In the genomic region with DNA sequence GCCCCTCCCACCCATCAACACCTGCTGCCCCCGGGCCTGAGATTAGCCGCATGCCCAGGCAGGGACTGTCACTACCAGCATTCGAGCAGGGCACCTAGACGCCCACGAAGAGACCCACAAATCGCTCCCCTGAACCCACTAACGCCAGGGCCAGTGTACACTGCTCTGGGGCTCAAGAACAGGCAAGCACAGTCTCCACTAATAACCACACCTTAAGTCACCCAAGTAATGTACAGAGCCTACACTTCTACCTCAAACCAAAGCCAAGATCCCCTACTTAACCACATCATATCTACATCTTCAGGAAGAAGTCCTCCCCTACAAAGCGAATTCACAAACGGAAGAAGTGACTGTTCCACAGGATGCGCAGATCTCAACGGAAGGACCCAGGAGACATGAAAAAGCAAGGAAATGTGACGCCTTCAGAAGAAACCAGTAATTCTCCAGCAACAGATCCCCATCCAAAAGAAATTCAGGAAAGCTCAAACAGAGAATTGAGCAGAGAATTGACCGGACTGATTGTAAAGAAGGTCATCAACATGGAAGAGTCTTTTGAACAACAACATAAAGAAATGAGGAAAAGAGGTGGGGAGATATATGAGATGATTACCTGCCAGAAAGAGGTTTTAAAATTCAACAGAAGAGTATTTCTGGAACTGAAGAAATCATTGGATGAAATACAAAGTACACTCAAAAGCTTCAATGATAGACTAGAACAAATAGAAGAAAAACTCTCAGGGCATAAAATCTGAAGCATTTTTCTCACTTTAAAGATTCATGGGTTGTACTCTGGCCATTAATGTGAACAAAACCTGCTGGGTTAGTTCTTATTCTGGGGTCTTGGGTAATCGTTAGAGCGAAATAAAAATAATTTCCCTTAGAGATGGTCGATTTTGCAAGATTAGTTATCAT, we compare ENCODE assay signal across 21 cellular contexts. TPM values are rescaled to one million over a fixed set of nuclear protein-coding genes. Genes with fewer than 3 reads are reported as not detected.
DNase-seq lines count a peak whose midpoint lies in the region; TF ChIP-seq lines count a peak whose summit lies in the region.
"Had no signal": no experiment of that assay in that cellular context is flagged by ENCODE, and none has a peak within 500 bp of the region (broad histone marks: within the 10 kb centered on the region; RNA-seq: fewer than 3 reads in every experiment).

No MANE protein-coding gene starts in this region.

- no peak overlapping the region for H3K27ac Mint-ChIP-seq in endodermal cell
- H3K27ac Mint-ChIP-seq: memory B cell had no signal

- no peaks in the 10 kb centered on the region for H3K9me3 Mint-ChIP-seq in endodermal cell

- H3K4me3 Mint-ChIP-seq in endodermal cell: peak overlapping the region; percentile 67
- H3K4me3 Mint-ChIP-seq: activated T-cell treated with anti-CD3 and anti-CD28 coated beads, Interleukin-2, amount 50 U/mL, for 4 hours; memory B cell had no signal

- H2BK15ac ChIP-seq in mesendoderm (replicated peaks; ENCODE audit: low read depth): no peak overlapping the region

- peaks cover 8% of the 10 kb centered on the region for H3K36me3 Mint-ChIP-seq in endodermal cell (ENCODE audit: low read depth)

- no peaks in the 10 kb centered on the region for H3K27me3 ChIP-seq in BLaER1
- H3K27me3 ChIP-seq in HUES6 (ENCODE audit: control insufficient read depth, insufficient read depth, low read length): peaks cover 16% of the 10 kb centered on the region; the same call in 1 of the 2 replicates
- H3K27me3 ChIP-seq in endodermal cell (ENCODE audit: control insufficient read depth, insufficient read depth, low read length, poor library complexity, severe bottlenecking): peaks cover 51% of the 10 kb centered on the region
- H3K27me3 ChIP-seq in mesendoderm (ENCODE audit: insufficient read depth, low read length, poor library complexity): no peaks in the 10 kb centered on the region

- no peak for TF ChIP-seq CTCF in endodermal cell (conservative IDR thresholded peaks at IDR 0.05)

- no peaks in the 10 kb centered on the region for H3K4me1 Mint-ChIP-seq in endodermal cell
- H3K4me1 Mint-ChIP-seq: memory B cell had no signal

- H3K18ac ChIP-seq in mesendoderm (ENCODE audit: low read length): no peak overlapping the region

- no peak overlapping the region for H3K4ac ChIP-seq in mesendoderm (ENCODE audit: low read depth, low read length)

- peaks cover 44% of the 10 kb centered on the region for H3K9me3 ChIP-seq in BLaER1
- H3K9me3 ChIP-seq in HUES6 (ENCODE audit: control insufficient read depth, insufficient read depth, low read depth, low read length): no peaks in the 10 kb centered on the region
- peaks cover 10% of the 10 kb centered on the region for H3K9me3 ChIP-seq in endodermal cell (ENCODE audit: control insufficient read depth, low read length)

- H3K27ac ChIP-seq in BLaER1 (peak overlapping the region; percentile 81), HUES6 (ENCODE audit: low read depth, low read length) (peak overlapping the region; percentile 97), endodermal cell (ENCODE audit: low read depth, low read length) (no peak overlapping the region), mesendoderm (ENCODE audit: low read depth, low read length) (no peak overlapping the region)
- H3K27ac ChIP-seq: A549, KMS-11, PC-9 had no signal

- peaks cover 4% of the 10 kb centered on the region for H3K79me2 ChIP-seq in mesendoderm (ENCODE audit: control insufficient read depth, insufficient read depth, low read length)

- H3K4me1 ChIP-seq in BLaER1 (peaks cover 32% of the 10 kb centered on the region), HUES6 (ENCODE audit: control insufficient read depth, insufficient read depth, low read length) (peaks cover 16% of the 10 kb centered on the region; the same call in 1 of the 2 replicates), endodermal cell (ENCODE audit: control insufficient read depth, insufficient read depth, low read length) (no peaks in the 10 kb centered on the region), mesendoderm (ENCODE audit: control insufficient read depth, low read depth, low read length) (no peaks in the 10 kb centered on the region)
- H3K4me1 ChIP-seq: A549 had no signal

- no peak overlapping the region for H4K5ac ChIP-seq in mesendoderm (ENCODE audit: low read length)

- H2AK5ac ChIP-seq in mesendoderm (ENCODE audit: low read length): no peak overlapping the region

- no peak overlapping the region for H3K23ac ChIP-seq in mesendoderm (ENCODE audit: low read length)

- no peaks in the 10 kb centered on the region for H4K20me1 ChIP-seq in BLaER1

- peaks cover 5% of the 10 kb centered on the region; the same call in 1 of the 2 replicates for H3K36me3 ChIP-seq in BLaER1
- H3K36me3 ChIP-seq in HUES6 (ENCODE audit: control insufficient read depth, insufficient read depth, low read length): peaks cover 36% of the 10 kb centered on the region
- H3K36me3 ChIP-seq in endodermal cell (ENCODE audit: control insufficient read depth, insufficient read depth, low read length): no peaks in the 10 kb centered on the region
- no peaks in the 10 kb centered on the region for H3K36me3 ChIP-seq in mesendoderm (ENCODE audit: control insufficient read depth, insufficient read depth, low read length)

- no peaks in the 10 kb centered on the region for H3K79me1 ChIP-seq in mesendoderm (ENCODE audit: low read length)

- peak overlapping the region; percentile 84 for H3K56ac ChIP-seq in mesendoderm (ENCODE audit: low read length)

- 55 to 78% methylated on average over 8 to 16 of the region's 16 CpGs for WGBS in endodermal cell (ENCODE audit: insufficient coverage in 1 of 2, insufficient read length in 1 of 2), 2 experiments
- no CpG with 5 or more reads among the region's 16 CpGs for WGBS in mesendoderm (ENCODE audit: extremely low coverage, insufficient coverage, low lambda C conversion rate)

- no peak overlapping the region for H2BK5ac ChIP-seq in mesendoderm (ENCODE audit: low read length)

- no peak overlapping the region for H2BK120ac ChIP-seq in mesendoderm (ENCODE audit: low read depth, low read length)

- H3K27me3 Mint-ChIP-seq in endodermal cell (ENCODE audit: insufficient read depth): peaks cover 30% of the 10 kb centered on the region

- H4K8ac ChIP-seq in mesendoderm (ENCODE audit: low read depth, low read length): no peak overlapping the region

- peak overlapping the region; percentile 93 for H3K4me2 ChIP-seq in BLaER1
- H3K4me2 ChIP-seq in mesendoderm (ENCODE audit: low read length): peak overlapping the region; percentile 68
- H3K4me2 ChIP-seq: A549, KMS-11, PC-9 had no signal

- H3K4me3 ChIP-seq in BLaER1 (peak overlapping the region; percentile 63), HUES6 (ENCODE audit: low read depth, low read length) (peak overlapping the region; percentile 79), endodermal cell (ENCODE audit: low read length) (no peak overlapping the region), mesendoderm (ENCODE audit: low read length) (peak overlapping the region; percentile 28)
- H3K4me3 ChIP-seq: A549, PC-9 had no signal

- DNase-seq in endodermal cell: no peak
- DNase-seq in mesendoderm: no peak
- DNase-seq in AML-193 (lab: John Stamatoyannopoulos, UW): no peak
- DNase-seq in activated CD8-positive, alpha-beta memory T cell treated with anti-CD3 and anti-CD28 coated beads for 24 hours: no peak
- DNase-seq in NCI-H526 (lab: John Stamatoyannopoulos, UW): no peak
- no peak for DNase-seq in A172 (ENCODE audit: low spot score)
- DNase-seq: activated naive CD4-positive, alpha-beta T cell; activated T-cell treated with anti-CD3 and anti-CD28 coated beads, Interleukin-2, amount 50 U/mL, for 4 hours; cerebellar nuclear complex; effector CD4-positive, alpha-beta T cell; MM.1S; NCI-H1436 treated with DMSO at 0.1 percent for 48 hours; NCI-H510A; nucleus accumbens; PC-9; stimulated activated naive CD4-positive, alpha-beta T cell treated with Interleukin-2 at 50 U/mL for 16 hours had no signal

- H3K9ac ChIP-seq in BLaER1 (peak overlapping the region; percentile 70; the same call in 1 of the 2 replicates), HUES6 (ENCODE audit: low read length) (peak overlapping the region; percentile 97), endodermal cell (ENCODE audit: extremely low read depth, low read length, poor library complexity, severe bottlenecking) (no peak overlapping the region), mesendoderm (ENCODE audit: low read length) (peak overlapping the region; percentile 78)
- H3K9ac ChIP-seq: KMS-11 had no signal

RNA-seq across cellular contexts. Expression of gene IFT22, which starts 20.9 kb away (rescaled TPM):
- total RNA-seq in endodermal cell: 10 to 100 TPM; 39.0 to 44.0 TPM
- 42.6 TPM for polyA plus RNA-seq in endodermal cell (2013, experiment 1 of 2)
- 41.6 TPM for polyA plus RNA-seq in endodermal cell (2013, experiment 2 of 2)
- polyA plus RNA-seq in mesendoderm (2013, experiment 1 of 2): 24.3 TPM
- 23.9 TPM for polyA plus RNA-seq in mesendoderm (2013, experiment 2 of 2)
- total RNA-seq in A172 (2014; rRNA removed; shearing (Covaris generic)): 76.3 and 81.6 TPM in 2 replicates

RNA-seq across cellular contexts. Expression of gene FIS1, which starts 55.8 kb away (rescaled TPM):
- 100 to 1,000 TPM in 1 of 2 donors, 10 to 100 TPM in 1; 99.9 to 102 TPM for total RNA-seq in endodermal cell
- polyA plus RNA-seq in endodermal cell (2013, experiment 1 of 2): 102 TPM
- polyA plus RNA-seq in endodermal cell (2013, experiment 2 of 2): 99.9 TPM
- polyA plus RNA-seq in mesendoderm (2013, experiment 1 of 2): 106 TPM
- polyA plus RNA-seq in mesendoderm (2013, experiment 2 of 2): 109 TPM
- total RNA-seq in A172 (2014; rRNA removed; shearing (Covaris generic)): 166 and 189 TPM in 2 replicates

Comparison
In these comparisons a context has a peak if more than half of its experiments do, and no peak if none do; other contexts are left out.
1. H3K27ac ChIP-seq: peak in BLaER1 (single experiment) and HUES6 (single experiment); none in endodermal cell (single experiment) and mesendoderm (single experiment).